Comparison of ENCODE assay signal across 8 cellular contexts in the genomic region with DNA sequence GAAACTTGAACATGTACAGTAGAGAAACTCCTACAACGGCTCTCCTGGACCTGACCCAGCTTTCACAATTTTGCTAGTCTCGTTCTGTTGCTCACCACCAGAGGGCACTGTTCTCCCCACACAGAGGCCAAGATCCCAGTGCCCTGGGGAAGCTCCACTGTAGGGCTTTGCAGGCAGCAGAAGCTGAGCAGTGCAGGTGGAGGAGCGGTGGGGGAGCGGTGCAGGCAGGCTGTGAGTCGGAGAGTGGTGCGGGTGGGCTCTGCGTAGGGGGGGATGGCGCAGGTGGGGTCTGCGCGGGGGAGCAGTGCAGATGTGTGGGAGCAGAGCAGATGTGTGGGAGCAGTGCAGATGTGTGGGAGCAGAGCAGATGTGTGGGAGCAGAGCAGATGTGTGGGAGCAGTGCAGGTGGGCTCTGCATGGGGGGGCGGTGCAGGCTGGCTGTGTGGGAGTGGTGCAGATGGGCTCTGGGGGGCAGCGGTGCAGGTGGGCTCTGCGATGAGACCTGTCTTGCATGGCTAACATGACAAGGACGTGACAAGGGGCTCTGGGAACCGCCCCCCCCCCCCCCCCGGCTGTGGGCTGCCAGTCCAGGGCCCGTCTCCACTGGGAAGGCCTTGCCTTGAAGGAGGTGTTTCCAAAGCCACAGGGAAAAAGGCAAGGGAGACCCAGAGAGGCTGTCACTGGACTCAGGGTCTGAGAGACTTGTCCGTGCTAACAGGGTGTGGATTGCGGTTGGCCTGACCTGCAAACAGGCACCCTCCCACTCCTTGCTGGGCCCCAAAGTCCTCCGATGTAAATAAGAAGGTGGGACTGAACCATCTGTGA. TPM values are rescaled to one million over a fixed set of nuclear protein-coding genes. Genes with fewer than 3 reads are reported as not detected.
A peak's percentile ranks its signal among the peaks of the same experiment; 100 is the strongest.
DNase-seq lines count a peak whose midpoint lies in the region; ATAC-seq and TF ChIP-seq lines count a peak whose summit lies in the region.

No MANE protein-coding gene starts in this region.

- no peak for TF ChIP-seq POLR2A in HCT116 (IDR thresholded peaks at IDR 0.05; ENCODE audit: borderline replicate concordance, extremely low read depth, insufficient read depth, insufficient read length)
- TF ChIP-seq POLR2A in upper lobe of left lung (IDR thresholded peaks at IDR 0.05): no peak

- no peaks in the 10 kb centered on the region for H3K9me2 ChIP-seq in HCT116 (ENCODE audit: insufficient read depth)

- peaks cover 0 to 8% of the 10 kb centered on the region in 2 experiments; a peak in 2 of 4 replicates for H3K4me1 ChIP-seq in HCT116 (ENCODE audit: control insufficient read depth in 1 of 2, insufficient read depth in 2 of 2, low read length in 2 of 2)
- H3K4me1 ChIP-seq in trophoblast cell (ENCODE audit: control insufficient read depth in 1 of 2, insufficient read depth in 2 of 2, low read length in 2 of 2): no peaks in the 10 kb centered on the region
- peaks cover 5 to 9% (median 7%) of the 10 kb centered on the region in 4 donors for H3K4me1 ChIP-seq in upper lobe of left lung

- H3K27ac ChIP-seq in HCT116 (ENCODE audit: low read depth, low read length) (no peak overlapping the region), trophoblast cell (ENCODE audit: low read depth, low read length) (no peak overlapping the region), upper lobe of left lung (no peak overlapping the region)

- H4K91ac ChIP-seq in trophoblast cell (ENCODE audit: low read depth, low read length): no peak overlapping the region

- H3K9me3 ChIP-seq in HCT116 (ENCODE audit: control insufficient read depth in 1 of 2, insufficient read depth in 1 of 2, low read depth in 1 of 2, low read length in 2 of 2): no peaks in the 10 kb centered on the region
- H3K9me3 ChIP-seq in trophoblast cell (ENCODE audit: insufficient read depth, low read depth, low read length): peaks cover 1% of the 10 kb centered on the region
- no peaks in the 10 kb centered on the region for H3K9me3 ChIP-seq in upper lobe of left lung

- peak overlapping the region; percentile 97 for H2AFZ ChIP-seq in HCT116 (ENCODE audit: low read depth, low read length, poor library complexity, severe bottlenecking)
- no peak overlapping the region for H2AFZ ChIP-seq in trophoblast cell (ENCODE audit: insufficient read depth, low read length, poor library complexity)

- WGBS in trophoblast cell (ENCODE audit: extremely low coverage, insufficient coverage, insufficient read length): no CpG with 5 or more reads among the region's 20 CpGs
- 44 to 47% methylated on average over 14 to 17 of the region's 20 CpGs for WGBS in upper lobe of left lung, 2 donors

- CTCF ChIA-PET in HCT116 (lab: Charles Lee): interaction anchor here (0.6 to 5.3 kb wide), 27 partner anchors 10 to 590 kb away, joined by 3 to 91 read pairs (median 5); no protein-coding TSS in a partner anchor
- CTCF ChIA-PET in activated naive CD4-positive, alpha-beta T cell treated with anti-CD3 and anti-CD28 coated beads for 36 hours (lab: Charles Lee): interaction anchor here (0.6 to 6.9 kb wide), 52 partner anchors 8 to 780 kb away, joined by 3 to 124 read pairs (median 4); a partner anchor contains a TSS

- RAD21 ChIA-PET in HCT116 (lab: Charles Lee; ENCODE audit: low non-redundant PET in 1 of 2, low total read pairs in 2 of 2, uncharacterized antibody in 2 of 2, unreplicated experiment in 2 of 2): interaction anchor here (0.7 to 2.6 kb wide), 13 partner anchors 12 to 362 kb away, joined by 3 to 22 read pairs (median 5); no protein-coding TSS in a partner anchor

- TF ChIP-seq CTCF in HCT116 (IDR thresholded peaks at IDR 0.05 in 2 of 3, conservative IDR thresholded peaks at IDR 0.05 in 1 of 3; ENCODE audit: borderline replicate concordance in 1 of 3, insufficient read depth in 1 of 3, low read depth in 2 of 3, low read length in 2 of 3): peak; percentile 86 to 93 (median 92)
- peak; percentile 68 to 90 (median 84) for TF ChIP-seq CTCF in upper lobe of left lung (IDR thresholded peaks at IDR 0.05)

- no peak overlapping the region for H3K4me3 Mint-ChIP-seq in activated naive CD4-positive, alpha-beta T cell treated with anti-CD3 and anti-CD28 coated beads for 36 hours

- no peak overlapping the region for H3K4ac ChIP-seq in trophoblast cell (ENCODE audit: low read depth, low read length)

- no peaks in the 10 kb centered on the region for H3K36me3 Mint-ChIP-seq in activated naive CD4-positive, alpha-beta T cell treated with anti-CD3 and anti-CD28 coated beads for 36 hours (ENCODE audit: low read depth)

- H3K27me3 ChIP-seq in HCT116 (ENCODE audit: insufficient read depth, low read length) (no peaks in the 10 kb centered on the region), trophoblast cell (ENCODE audit: insufficient read depth, low read length) (peaks cover under 1% of the 10 kb centered on the region), upper lobe of left lung (no peaks in the 10 kb centered on the region)

- no peak overlapping the region for H2BK120ac ChIP-seq in trophoblast cell (ENCODE audit: insufficient read depth, low read length, poor library complexity)

- no peaks in the 10 kb centered on the region for H3K79me2 ChIP-seq in HCT116 (ENCODE audit: insufficient read depth, low read length)
- no peaks in the 10 kb centered on the region for H3K79me2 ChIP-seq in trophoblast cell (ENCODE audit: control insufficient read depth, insufficient read depth, low read length, poor library complexity)

- POLR2A ChIA-PET in HCT116 (lab: Charles Lee): interaction anchor here (1.0 to 1.4 kb wide), 3 partner anchors 15 to 336 kb away, joined by 3 to 8 read pairs (median 4); no protein-coding TSS in a partner anchor

- BruUV-seq in HCT116 (replicated peaks; lab: Mats Ljungman, UMichigan): no TSS peak

- no peak overlapping the region for H3K9ac ChIP-seq in HCT116 (ENCODE audit: low read length)
- H3K9ac ChIP-seq in trophoblast cell (ENCODE audit: low read length): no peak overlapping the region

- H4K12ac ChIP-seq in trophoblast cell (ENCODE audit: low read depth, low read length): no peak overlapping the region

- no peak overlapping the region for H4K8ac ChIP-seq in trophoblast cell (ENCODE audit: low read depth, low read length)

- H3K18ac ChIP-seq in trophoblast cell (ENCODE audit: low read length): no peak overlapping the region

- no peak overlapping the region for H3K27ac Mint-ChIP-seq in activated naive CD4-positive, alpha-beta T cell treated with anti-CD3 and anti-CD28 coated beads for 36 hours

- no peak overlapping the region for H2BK5ac ChIP-seq in trophoblast cell (ENCODE audit: low read depth, low read length, poor library complexity)

- peaks cover 1% of the 10 kb centered on the region for H3K4me1 Mint-ChIP-seq in activated naive CD4-positive, alpha-beta T cell treated with anti-CD3 and anti-CD28 coated beads for 36 hours (ENCODE audit: low read depth)

- peaks cover 45% of the 10 kb centered on the region for H3K27me3 Mint-ChIP-seq in activated naive CD4-positive, alpha-beta T cell treated with anti-CD3 and anti-CD28 coated beads for 36 hours (ENCODE audit: low read depth)

- peak overlapping the region; percentile 51 for H3K4me2 ChIP-seq in HCT116 (ENCODE audit: low read length)
- H3K4me2 ChIP-seq in trophoblast cell (ENCODE audit: low read length): no peak overlapping the region

- intact Hi-C loops in HCT116 (cut with micrococcal nuclease): loop anchor here (1.0 to 5.0 kb wide), 3 partner anchors 24 to 594 kb away; no protein-coding TSS in a partner anchor
- intact Hi-C loops in activated naive CD4-positive, alpha-beta T cell treated with anti-CD3 and anti-CD28 coated beads for 36 hours (cut with micrococcal nuclease): loop anchor here (1.0 to 5.0 kb wide), 8 partner anchors 24 to 595 kb away; a partner anchor contains a TSS

- no peaks in the 10 kb centered on the region for H4K20me1 ChIP-seq in HCT116 (ENCODE audit: insufficient read depth)

- no peak overlapping the region for H3K4me3 ChIP-seq in HCT116 (replicated peaks in 1 of 2; ENCODE audit: low read depth in 1 of 2, low read length in 2 of 2)
- no peak overlapping the region for H3K4me3 ChIP-seq in trophoblast cell (ENCODE audit: low read depth, low read length)
- no peak overlapping the region for H3K4me3 ChIP-seq in upper lobe of left lung

- no peak overlapping the region for H3K14ac ChIP-seq in trophoblast cell (ENCODE audit: low read length)

- H2AK5ac ChIP-seq in trophoblast cell (ENCODE audit: low read length): no peak overlapping the region

- DNase-seq in ELR (ENCODE audit: low read depth): peak; percentile 80
- peak; percentile 69 for DNase-seq in HCT116 (ENCODE audit: low read depth, low spot score)
- DNase-seq in NCI-H1092 (lab: John Stamatoyannopoulos, UW): peak; percentile 62
- peak; percentile 89 for DNase-seq in SK-N-DZ (ENCODE audit: low spot score)
- DNase-seq in activated naive CD4-positive, alpha-beta T cell treated with anti-CD3 and anti-CD28 coated beads for 36 hours: peak; percentile 88
- DNase-seq in globus pallidus (ENCODE audit: low spot score): peak; percentile 77
- DNase-seq in trophoblast cell: peak; percentile 86 to 94
- DNase-seq in upper lobe of left lung: peak in 1 of 2 donors; percentile 89

- no peak overlapping the region for H3K23ac ChIP-seq in trophoblast cell (ENCODE audit: low read length)

- TF ChIP-seq EP300 in upper lobe of left lung (IDR thresholded peaks at IDR 0.05): no peak

- H3K9me3 Mint-ChIP-seq in activated naive CD4-positive, alpha-beta T cell treated with anti-CD3 and anti-CD28 coated beads for 36 hours: peaks cover 2% of the 10 kb centered on the region

- peak; percentile 92 for TF ChIP-seq RAD21 in HCT116 (IDR thresholded peaks at IDR 0.05; ENCODE audit: low read depth)

- H3K79me1 ChIP-seq in trophoblast cell (ENCODE audit: low read length): no peaks in the 10 kb centered on the region

- H3K36me3 ChIP-seq in HCT116 (ENCODE audit: control insufficient read depth in 1 of 2, insufficient read depth in 2 of 2, low read length in 2 of 2) (no peaks in the 10 kb centered on the region), trophoblast cell (ENCODE audit: control insufficient read depth in 1 of 2, insufficient read depth in 2 of 2, low read length in 2 of 2) (no peaks in the 10 kb centered on the region), upper lobe of left lung (no peaks in the 10 kb centered on the region)

- ATAC-seq in HCT116 (peak; percentile 98), upper lobe of left lung (ENCODE audit: low FRiP score in 2 of 2) (peak; percentile 93 to 94)

- no peak overlapping the region for H2BK12ac ChIP-seq in trophoblast cell (ENCODE audit: low read length)

RNA-seq across cellular contexts. Expression of a gene that starts 7.3 kb away (rescaled TPM):
- total RNA-seq in HCT116 (2021; ENCODE audit: unreplicated experiment) (3.7 TPM), upper lobe of left lung (1 to 10 TPM; 1.0 to 8.2 (median 5.6) TPM)
- 3.0 and 3.3 TPM in 2 replicates for polyA plus RNA-seq in HCT116 (2012)
- polyA plus RNA-seq in SK-N-DZ (2014; cell fraction: cytosol; rRNA removed): not detected in 2 replicates
- polyA plus RNA-seq in SK-N-DZ (2014; cell fraction: nucleus; rRNA removed): not detected in 2 replicates
- not detected for total RNA-seq in activated naive CD4-positive, alpha-beta T cell treated with anti-CD3 and anti-CD28 coated beads for 36 hours
- polyA plus RNA-seq in trophoblast cell (2013): 0.53 and 0.71 TPM in 2 replicates

RNA-seq across cellular contexts. Expression of a gene that starts 29.5 kb away (rescaled TPM):
- total RNA-seq in HCT116 (2021; ENCODE audit: unreplicated experiment) (9.0 TPM), upper lobe of left lung (10 to 100 TPM; 14.3 to 38.7 (median 23.4) TPM)
- polyA plus RNA-seq in HCT116 (2012): 7.2 and 10.5 TPM in 2 replicates
- polyA plus RNA-seq in SK-N-DZ (2014; cell fraction: cytosol; rRNA removed): 0.61 and 0.80 TPM in 2 replicates
- 0.29 and 0.32 TPM in 2 replicates for polyA plus RNA-seq in SK-N-DZ (2014; cell fraction: nucleus; rRNA removed)
- 1 to 10 TPM; 3.0 to 3.1 TPM for total RNA-seq in activated naive CD4-positive, alpha-beta T cell treated with anti-CD3 and anti-CD28 coated beads for 36 hours
- 4.4 and 4.5 TPM in 2 replicates for polyA plus RNA-seq in trophoblast cell (2013)

RNA-seq across cellular contexts. Expression of a gene that starts 49.7 kb away (rescaled TPM):
- 330 TPM for total RNA-seq in HCT116 (2021; ENCODE audit: unreplicated experiment)
- 205 and 236 TPM in 2 replicates for polyA plus RNA-seq in HCT116 (2012)
- 126 and 131 TPM in 2 replicates for polyA plus RNA-seq in SK-N-DZ (2014; cell fraction: cytosol; rRNA removed)
- 60.6 and 127 TPM in 2 replicates for polyA plus RNA-seq in SK-N-DZ (2014; cell fraction: nucleus; rRNA removed)
- total RNA-seq in activated naive CD4-positive, alpha-beta T cell treated with anti-CD3 and anti-CD28 coated beads for 36 hours: 100 to 1,000 TPM; 466 to 514 TPM
- polyA plus RNA-seq in trophoblast cell (2013): 208 and 228 TPM in 2 replicates
- total RNA-seq in upper lobe of left lung: 10 to 100 TPM in 1 of 6 donors, 1 to 10 TPM in 5; 2.1 to 12.9 (median 3.2) TPM

Comparison
In these comparisons a context has a peak if more than half of its experiments do, and no peak if none do; other contexts are left out.
1. RNA of a gene that starts 49.7 kb away (total RNA-seq): 466 to 514 TPM in activated naive CD4-positive, alpha-beta T cell treated with anti-CD3 and anti-CD28 coated beads for 36 hours and 330 TPM in HCT116 (single experiment); 2.1 to 12.9 TPM in upper lobe of left lung; every median in the first group is over 10 times any median in the second.